Comparison of ENCODE assay signal across 8 cellular contexts in the genomic region with DNA sequence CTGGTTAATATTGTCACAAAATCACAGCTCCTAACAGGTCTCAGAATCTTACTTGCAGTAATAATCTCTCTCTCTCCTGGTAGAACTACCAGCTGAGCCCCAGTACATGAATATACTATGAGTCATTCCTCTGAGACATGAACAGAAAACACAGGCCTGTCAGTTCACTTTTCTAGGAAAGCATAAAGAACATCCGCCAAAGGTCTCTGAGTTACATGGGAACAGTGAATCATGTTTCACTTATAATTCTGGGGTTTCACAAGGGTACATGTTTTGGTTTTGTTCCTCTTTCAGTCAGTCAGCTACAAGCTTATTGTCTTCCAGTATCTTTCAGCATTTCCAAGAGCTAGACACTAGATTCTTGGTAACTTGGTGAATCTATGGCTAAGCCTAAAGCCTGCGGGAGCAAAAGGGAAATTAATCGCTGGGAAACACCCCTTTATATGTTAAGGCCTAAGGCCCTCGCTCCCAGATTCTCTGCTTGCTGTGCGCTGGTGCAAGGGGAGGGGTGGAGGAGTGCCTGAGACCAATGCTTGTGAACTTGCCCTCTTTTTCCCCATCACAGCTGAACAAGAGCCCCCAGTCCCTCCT. TPM values are rescaled to one million over a fixed set of nuclear protein-coding genes. Genes with fewer than 3 reads are reported as not detected.
DNase-seq lines count a peak whose midpoint lies in the region; ATAC-seq, FAIRE-seq and TF ChIP-seq lines count a peak whose summit lies in the region.

No MANE protein-coding gene starts in this region.

- no peak overlapping the region for H2AFZ ChIP-seq in mesenchymal stem cell (ENCODE audit: low read depth, low read length)

- H2BK120ac ChIP-seq in mesenchymal stem cell (ENCODE audit: low read depth, low read length), result no peak overlapping the region

- no peak overlapping the region for H3K4ac ChIP-seq in mesenchymal stem cell (ENCODE audit: low read depth in 1 of 2, low read length in 2 of 2)

- no peak for FAIRE-seq in bronchial epithelial cell (lab: Jason Lieb, UNC)

- 74% methylated on average over 5 of the region's 5 CpGs for WGBS in mesenchymal stem cell
- WGBS in testis, 2 donors, result 85 to 86% methylated on average over 5 of the region's 5 CpGs

- H3K27ac ChIP-seq in mesenchymal stem cell (ENCODE audit: low read length, poor library complexity, severe bottlenecking) (peak overlapping the region; percentile 65), temporal lobe (ENCODE audit: low read depth, low read length) (peak overlapping the region; percentile 56), testis (no peak overlapping the region)

- peak overlapping the region; percentile 58 to 59 for H3K27ac Mint-ChIP-seq in natural killer cell treated with Interleukin-12 subunit alpha and Interleukin-12 subunit beta and Interleukin-15 and Interleukin-18, amount 100 ng/mL, for 72 hours
- no peak overlapping the region for H3K27ac Mint-ChIP-seq in natural killer cell

- no peak overlapping the region for H2BK5ac ChIP-seq in mesenchymal stem cell (ENCODE audit: low read depth, low read length, poor library complexity, severe bottlenecking)

- no peak overlapping the region for H4K8ac ChIP-seq in mesenchymal stem cell (ENCODE audit: low read length)

- no peak overlapping the region for H2BK15ac ChIP-seq in mesenchymal stem cell (ENCODE audit: low read depth, poor library complexity, severe bottlenecking)

- H3K9me3 Mint-ChIP-seq in natural killer cell treated with Interleukin-12 subunit alpha and Interleukin-12 subunit beta and Interleukin-15 and Interleukin-18, amount 100 ng/mL, for 72 hours, result no peaks in the 10 kb centered on the region
- H3K9me3 Mint-ChIP-seq in natural killer cell, result no peaks in the 10 kb centered on the region

- no peaks in the 10 kb centered on the region for H3K27me3 Mint-ChIP-seq in natural killer cell treated with Interleukin-12 subunit alpha and Interleukin-12 subunit beta and Interleukin-15 and Interleukin-18, amount 100 ng/mL, for 72 hours
- no peaks in the 10 kb centered on the region for H3K27me3 Mint-ChIP-seq in natural killer cell (ENCODE audit: low read depth in 2 of 2)

- H3K4me1 Mint-ChIP-seq in natural killer cell treated with Interleukin-12 subunit alpha and Interleukin-12 subunit beta and Interleukin-15 and Interleukin-18, amount 100 ng/mL, for 72 hours (ENCODE audit: low read depth in 2 of 2), result peaks cover 15 to 19% of the 10 kb centered on the region in 2 donors
- H3K4me1 Mint-ChIP-seq in natural killer cell, result no peaks in the 10 kb centered on the region

- ATAC-seq in natural killer cell treated with Interleukin-12 subunit alpha and Interleukin-12 subunit beta and Interleukin-15 and Interleukin-18, amount 100 ng/mL, for 72 hours, result peak; percentile 90 to 97
- ATAC-seq in natural killer cell, result no peak
- peak; percentile 87 for ATAC-seq in HG03045 (IDR thresholded peaks at IDR 0.05; ENCODE audit: unreplicated experiment)

- DNase-seq in natural killer cell treated with Interleukin-12 subunit alpha and Interleukin-12 subunit beta and Interleukin-15 and Interleukin-18, amount 100 ng/mL, for 72 hours (ENCODE audit: low spot score), result no peak
- DNase-seq in natural killer cell, result no peak
- peak; percentile 97 for DNase-seq in SIG-M5 (lab: John Stamatoyannopoulos, UW)
- DNase-seq in bronchial epithelial cell (ENCODE audit: low read depth), result peak; percentile 97
- DNase-seq in mesenchymal stem cell, result peak; percentile 93
- no peak for DNase-seq in testis

- TF ChIP-seq CTCF in natural killer cell (IDR thresholded peaks at IDR 0.05) (no peak), bronchial epithelial cell (IDR thresholded peaks at IDR 0.05; ENCODE audit: insufficient read depth, low read length, severe bottlenecking) (no peak), testis (IDR thresholded peaks at IDR 0.05) (no peak)

- H3K36me3 ChIP-seq in bronchial epithelial cell (ENCODE audit: control insufficient read depth, insufficient read depth, low read length) (peaks cover 21% of the 10 kb centered on the region), mesenchymal stem cell (ENCODE audit: control insufficient read depth in 1 of 2, insufficient read depth in 2 of 2, low read depth in 1 of 2, low read length in 2 of 2) (peaks cover 56 to 75% of the 10 kb centered on the region in 2 experiments), testis (ENCODE audit: low read depth, missing control alignments) (no peaks in the 10 kb centered on the region)

- H3K4me1 ChIP-seq in mesenchymal stem cell (ENCODE audit: control insufficient read depth, insufficient read depth, low read depth, low read length), result peaks cover 8% of the 10 kb centered on the region
- H3K4me1 ChIP-seq in testis, result no peaks in the 10 kb centered on the region

- no peak overlapping the region for H2AK5ac ChIP-seq in mesenchymal stem cell (ENCODE audit: low read length, severe bottlenecking)

- no peak overlapping the region for H3K4me2 ChIP-seq in mesenchymal stem cell (ENCODE audit: low read length, poor library complexity, severe bottlenecking)

- peak overlapping the region; percentile 68 for H3K4me3 Mint-ChIP-seq in natural killer cell treated with Interleukin-12 subunit alpha and Interleukin-12 subunit beta and Interleukin-15 and Interleukin-18, amount 100 ng/mL, for 72 hours
- H3K4me3 Mint-ChIP-seq in natural killer cell, result no peak overlapping the region

- H3K79me1 ChIP-seq in mesenchymal stem cell (replicated peaks; ENCODE audit: low read length, poor library complexity, severe bottlenecking), result peaks cover 26% of the 10 kb centered on the region

- H3K27me3 ChIP-seq in bronchial epithelial cell (ENCODE audit: control insufficient read depth, insufficient read depth, low read length) (no peaks in the 10 kb centered on the region), mesenchymal stem cell (ENCODE audit: control insufficient read depth in 1 of 2, insufficient read depth in 1 of 2, low read length in 2 of 2) (no peaks in the 10 kb centered on the region), testis (no peaks in the 10 kb centered on the region)

- peak overlapping the region; percentile 69 for H3K9ac ChIP-seq in mesenchymal stem cell (ENCODE audit: low read length)

- peaks cover 30% of the 10 kb centered on the region for H3K36me3 Mint-ChIP-seq in natural killer cell treated with Interleukin-12 subunit alpha and Interleukin-12 subunit beta and Interleukin-15 and Interleukin-18, amount 100 ng/mL, for 72 hours
- peaks cover 42% of the 10 kb centered on the region for H3K36me3 Mint-ChIP-seq in natural killer cell

- no peak overlapping the region for H3K23ac ChIP-seq in mesenchymal stem cell (ENCODE audit: low read length in 2 of 2)

- H3K18ac ChIP-seq in mesenchymal stem cell (ENCODE audit: low read depth in 1 of 2, low read length in 2 of 2), result peak overlapping the region in 1 of 2 experiments; percentile 11

- H3K14ac ChIP-seq in mesenchymal stem cell (ENCODE audit: low read length in 2 of 2), result peak overlapping the region in 1 of 2 experiments; percentile 53

- no peak overlapping the region for H3K4me3 ChIP-seq in bronchial epithelial cell (ENCODE audit: low read depth, low read length)
- peak overlapping the region in 1 of 2 experiments; percentile 50 for H3K4me3 ChIP-seq in mesenchymal stem cell (ENCODE audit: insufficient read depth in 1 of 2, low read depth in 1 of 2, low read length in 2 of 2)
- no peak overlapping the region for H3K4me3 ChIP-seq in testis

- H2BK12ac ChIP-seq in mesenchymal stem cell (ENCODE audit: low read length in 2 of 2), result no peak overlapping the region

- H4K91ac ChIP-seq in mesenchymal stem cell (ENCODE audit: low read length), result no peak overlapping the region

- TF ChIP-seq POLR2A in testis (IDR thresholded peaks at IDR 0.05), result no peak

- no peaks in the 10 kb centered on the region for H3K9me3 ChIP-seq in mesenchymal stem cell (ENCODE audit: control insufficient read depth, low read length)
- H3K9me3 ChIP-seq in testis, result no peaks in the 10 kb centered on the region

- intact Hi-C loops in natural killer cell (cut with micrococcal nuclease), result no loop called here
- intact Hi-C loops in testis (cut with DNase I; ENCODE audit: low total_unique reads), result no loop called here

RNA-seq across cellular contexts. Expression of a gene that starts 31.7 kb away (rescaled TPM):
- 1 to 10 TPM in 1 of 2 donors, not detected in 1; 1.6 TPM for total RNA-seq in natural killer cell treated with Interleukin-12 subunit alpha and Interleukin-12 subunit beta and Interleukin-15 and Interleukin-18, amount 100 ng/mL, for 72 hours
- 10 to 100 TPM in 1 of 3 donors, 1 to 10 TPM in 2; 3.6 to 16.5 (median 8.6) TPM for total RNA-seq in natural killer cell
- total RNA-seq in bronchial epithelial cell, result 42.4 and 56.8 TPM in 2 replicates
- polyA plus RNA-seq in mesenchymal stem cell (2013, experiment 1 of 2), result 62.7 TPM
- 59.5 TPM for polyA plus RNA-seq in mesenchymal stem cell (2013, experiment 2 of 2)
- 35.7 TPM for total RNA-seq in temporal lobe
- 100 to 1,000 TPM in 1 of 2 donors, 10 to 100 TPM in 1; 87.6 to 108 TPM for total RNA-seq in testis
- polyA plus RNA-seq in testis (ENCODE audit: insufficient read depth, low read depth, low replicate concordance), result 91.9 TPM

RNA-seq across cellular contexts. Expression of a gene that starts 44.9 kb away (rescaled TPM):
- 10 to 100 TPM; 19.5 to 24.7 TPM for total RNA-seq in natural killer cell treated with Interleukin-12 subunit alpha and Interleukin-12 subunit beta and Interleukin-15 and Interleukin-18, amount 100 ng/mL, for 72 hours
- total RNA-seq in natural killer cell (10 to 100 TPM; 34.5 to 42.1 (median 40.5) TPM), bronchial epithelial cell (16.9 and 31.6 TPM in 2 replicates), temporal lobe (33.9 TPM), testis (100 to 1,000 TPM in 1 of 2 donors, 10 to 100 TPM in 1; 57.8 to 115 TPM)
- polyA plus RNA-seq in mesenchymal stem cell (2013, experiment 1 of 2), result 22.9 TPM
- polyA plus RNA-seq in mesenchymal stem cell (2013, experiment 2 of 2), result 24.7 TPM
- 70.6 TPM for polyA plus RNA-seq in testis (ENCODE audit: insufficient read depth, low read depth, low replicate concordance)

RNA-seq across cellular contexts. Expression of a gene that starts 56.7 kb away (rescaled TPM):
- total RNA-seq in natural killer cell treated with Interleukin-12 subunit alpha and Interleukin-12 subunit beta and Interleukin-15 and Interleukin-18, amount 100 ng/mL, for 72 hours, result under 1 TPM; 0.52 to 0.86 TPM
- total RNA-seq in natural killer cell, result under 1 TPM in 2 of 3 donors, not detected in 1; 0.41 to 0.63 TPM
- 1.0 and 1.3 TPM in 2 replicates for total RNA-seq in bronchial epithelial cell
- 1.9 TPM for polyA plus RNA-seq in mesenchymal stem cell (2013, experiment 1 of 2)
- polyA plus RNA-seq in mesenchymal stem cell (2013, experiment 2 of 2), result 2.1 TPM
- total RNA-seq in temporal lobe, result 3.0 TPM
- total RNA-seq in testis, result 1 to 10 TPM; 7.3 to 9.3 TPM
- polyA plus RNA-seq in testis (ENCODE audit: insufficient read depth, low read depth, low replicate concordance), result 9.3 TPM

Comparison
In these comparisons a context has a peak if more than half of its experiments do, and no peak if none do; other contexts are left out.
1. ATAC-seq: peak in natural killer cell treated with Interleukin-12 subunit alpha and Interleukin-12 subunit beta and Interleukin-15 and Interleukin-18, amount 100 ng/mL, for 72 hours (2 of 2) and HG03045 (single experiment); none in natural killer cell (0 of 3).
2. H3K27ac Mint-ChIP-seq: peak in natural killer cell treated with Interleukin-12 subunit alpha and Interleukin-12 subunit beta and Interleukin-15 and Interleukin-18, amount 100 ng/mL, for 72 hours (2 of 2); none in natural killer cell (0 of 2).
3. DNase-seq: peak in SIG-M5 (single experiment), bronchial epithelial cell (single experiment) and mesenchymal stem cell (single experiment); none in natural killer cell treated with Interleukin-12 subunit alpha and Interleukin-12 subunit beta and Interleukin-15 and Interleukin-18, amount 100 ng/mL, for 72 hours (single experiment), natural killer cell (single experiment) and testis (single experiment).
4. H3K27ac ChIP-seq: peak in mesenchymal stem cell (single experiment) and temporal lobe (single experiment); none in testis (0 of 2).